8 cellular contexts compared by ENCODE assay signal in genomic region chr10:110501142-110501937, GRCh38. TPM values are rescaled to one million over a fixed set of nuclear protein-coding genes. Genes with fewer than 3 reads are reported as not detected.
DNase-seq lines count a peak whose midpoint lies in the region; ATAC-seq and TF ChIP-seq lines count a peak whose summit lies in the region.

No MANE protein-coding gene starts in this region.

- WGBS in right lobe of liver (ENCODE audit: insufficient coverage, low coverage, low lambda C conversion rate, missing lambda C conversion rate), result 24% methylated on average over 8 of the region's 9 CpGs

- TF ChIP-seq CTCF in A673 (conservative IDR thresholded peaks at IDR 0.05; ENCODE audit: low read depth, low read length) (no peak), GM13976 (IDR thresholded peaks at IDR 0.05; ENCODE audit: borderline replicate concordance, control extremely low read depth, extremely low read depth, insufficient read depth, missing control alignments) (no peak), right lobe of liver (IDR thresholded peaks at IDR 0.05) (no peak)

- ATAC-seq in right lobe of liver, result peak; percentile 3 to 51 (median 34)
- ATAC-seq in HG02763 (IDR thresholded peaks at IDR 0.05; ENCODE audit: unreplicated experiment), result no peak

- no TSS peak for BruUV-seq in A673 (replicated peaks; lab: Mats Ljungman, UMichigan)

- CTCF ChIA-PET in A673 (lab: Charles Lee), result no interaction called here

- intact Hi-C loops in A673 (cut with micrococcal nuclease; ENCODE audit: unreplicated experiment) (loop anchor here (2.0 kb wide), 1 partner anchor 27 kb away; no protein-coding TSS in a partner anchor), right lobe of liver (cut with DNase I) (no loop called here)

- H3K27ac ChIP-seq in A673 (ENCODE audit: low read depth, low read length, poor library complexity, severe bottlenecking), result peak overlapping the region; percentile 89
- peak overlapping the region; percentile 24 to 77 (median 53) for H3K27ac ChIP-seq in right lobe of liver

- DNase-seq in A673 (ENCODE audit: low spot score), result peak; percentile 94
- peak; percentile 59 for DNase-seq in GM13976 (ENCODE audit: low spot score)
- peak; percentile 94 to 97 for DNase-seq in Kasumi-1 (lab: John Stamatoyannopoulos, UW)
- DNase-seq in activated CD4-positive, alpha-beta T cell treated with anti-CD3 and anti-CD28 coated beads for 1 hour, result peak; percentile 19
- DNase-seq in dermis blood vessel endothelial cell, result peak; percentile 96
- peak; percentile 63 to 90 (median 76) for DNase-seq in right lobe of liver
- DNase-seq in stimulated activated CD8-positive, alpha-beta memory T cell treated with anti-CD3 and anti-CD28 coated beads, Interleukin-12 subunit alpha, Interleukin-12 subunit beta, amount 100 ng/mL, for 24 hours (ENCODE audit: extremely low read depth), result peak; percentile 25

- H3K27me3 ChIP-seq in A673 (replicated peaks; ENCODE audit: insufficient read depth, low read depth, low read length, poor library complexity), result no peaks in the 10 kb centered on the region
- no peaks in the 10 kb centered on the region for H3K27me3 ChIP-seq in right lobe of liver

- peaks cover 23% of the 10 kb centered on the region for H3K36me3 ChIP-seq in A673 (ENCODE audit: insufficient read depth, low read length, poor library complexity, severe bottlenecking)
- no peaks in the 10 kb centered on the region for H3K36me3 ChIP-seq in right lobe of liver

- POLR2A ChIA-PET in A673 (lab: Charles Lee; ENCODE audit: low non-redundant PET), result interaction anchor here (0.5 to 0.7 kb wide), 2 partner anchors 49 to 1313 kb away, joined by 3 read pairs; no protein-coding TSS in a partner anchor

- TF ChIP-seq POLR2A in right lobe of liver (IDR thresholded peaks at IDR 0.05), result peak; percentile 49

- H3K9me3 ChIP-seq in A673 (ENCODE audit: low read depth, low read length, poor library complexity, severe bottlenecking) (no peaks in the 10 kb centered on the region), right lobe of liver (no peaks in the 10 kb centered on the region)

- H3K4me1 ChIP-seq in A673 (ENCODE audit: insufficient read depth, low read length, poor library complexity, severe bottlenecking) (peaks cover 56% of the 10 kb centered on the region), right lobe of liver (peaks cover 0 to 37% (median 6%) of the 10 kb centered on the region in 4 donors)

- in situ Hi-C loops in GM13976 (cut with MboI; ENCODE audit: low sequenced_read_pairs, unreplicated experiment), result no loop called here

- peak overlapping the region; percentile 69 for H3K4me3 ChIP-seq in A673 (ENCODE audit: low read depth, low read length, poor library complexity, severe bottlenecking)
- peak overlapping the region; percentile 60 to 91 (median 70) for H3K4me3 ChIP-seq in right lobe of liver

RNA-seq across cellular contexts. Expression of gene DUSP5, which starts 3.6 kb away (rescaled TPM):
- total RNA-seq in A673 (2021), result 23.2 and 29.3 TPM in 2 replicates
- total RNA-seq in dermis blood vessel endothelial cell, result 20.9 and 31.3 TPM in 2 replicates
- total RNA-seq in right lobe of liver, result 10 to 100 TPM in 3 of 6 experiments, 1 to 10 TPM in 3; 2.3 to 47.7 (median 10.8) TPM

Comparison
In these comparisons a context has a peak if more than half of its experiments do, and no peak if none do; other contexts are left out.
1. DNase-seq: peak in every context shown above with its lines; median percentile 96 in dermis blood vessel endothelial cell; 96 in Kasumi-1; 94 in A673; 76 in right lobe of liver; 59 in GM13976; 25 in stimulated activated CD8-positive, alpha-beta memory T cell treated with anti-CD3 and anti-CD28 coated beads, Interleukin-12 subunit alpha, Interleukin-12 subunit beta, amount 100 ng/mL, for 24 hours; 19 in activated CD4-positive, alpha-beta T cell treated with anti-CD3 and anti-CD28 coated beads for 1 hour.